38 cellular contexts compared by ENCODE assay signal in the genomic region with DNA sequence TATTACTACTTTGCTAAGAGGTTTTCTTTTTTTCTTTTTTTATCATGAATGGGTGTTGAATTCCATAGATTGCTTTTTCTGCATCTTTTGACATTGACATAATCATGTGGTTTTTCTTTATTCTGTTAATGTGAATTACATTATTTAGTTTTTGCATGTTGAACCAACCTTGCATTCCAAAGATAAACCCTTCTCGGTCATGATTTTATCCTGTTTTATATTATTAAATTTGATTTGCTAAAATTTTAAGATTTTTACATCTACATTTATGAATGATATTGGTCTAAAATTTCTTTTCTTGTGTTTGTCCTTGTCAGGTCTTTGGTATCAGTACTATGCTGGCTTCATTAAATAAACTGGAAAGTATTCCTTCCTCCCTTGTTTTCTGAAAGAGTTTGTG.
"Had no signal": no experiment of that assay in that cellular context is flagged by ENCODE, and none has a peak within 500 bp of the region (broad histone marks: within the 10 kb centered on the region; RNA-seq: fewer than 3 reads in every experiment).

No MANE protein-coding gene starts in this region.

- H3K27me3 Mint-ChIP-seq: activated CD4-positive, alpha-beta memory T cell treated with anti-CD3 and anti-CD28 coated beads, Interleukin-2, amount 10 ng/mL, durations not matched to agents 7 days and 5 days; activated CD4-positive, alpha-beta T cell treated with anti-CD3 and anti-CD28 coated beads for 36 hours; activated CD4-positive, alpha-beta T cell treated with anti-CD3 and anti-CD28 coated beads, Interleukin-2, amount 10 ng/mL, durations not matched to agents 7 days and 5 days; activated naive CD8-positive, alpha-beta T cell treated with anti-CD3 and anti-CD28 coated beads for 36 hours; activated T-helper 17 cell treated with anti-CD3 and anti-CD28 coated beads, Interleukin-2, amount 50 U/mL, for 72 hours; central memory CD8-positive, alpha-beta T cell had no signal

- H3K9me3 Mint-ChIP-seq: activated naive CD4-positive, alpha-beta T cell treated with anti-CD3 and anti-CD28 coated beads, Interleukin-2, amount 50 U/mL, for 72 hours; central memory CD8-positive, alpha-beta T cell had no signal

- H3K4me1 Mint-ChIP-seq: activated CD4-positive, alpha-beta memory T cell treated with anti-CD3 and anti-CD28 coated beads, Interleukin-2, amount 10 ng/mL, durations not matched to agents 7 days and 5 days; activated CD4-positive, alpha-beta T cell treated with anti-CD3 and anti-CD28 coated beads for 36 hours; activated naive CD8-positive, alpha-beta T cell treated with anti-CD3 and anti-CD28 coated beads for 36 hours; activated T-helper 17 cell treated with anti-CD3 and anti-CD28 coated beads, Interleukin-2, amount 50 U/mL, for 72 hours; central memory CD8-positive, alpha-beta T cell had no signal

- H3K27ac Mint-ChIP-seq: activated CD4-positive, alpha-beta memory T cell treated with anti-CD3 and anti-CD28 coated beads, Interleukin-2, amount 10 ng/mL, durations not matched to agents 7 days and 5 days; activated CD4-positive, alpha-beta T cell treated with anti-CD3 and anti-CD28 coated beads for 36 hours; activated CD4-positive, alpha-beta T cell treated with anti-CD3 and anti-CD28 coated beads, Interleukin-2, amount 10 ng/mL, durations not matched to agents 7 days and 5 days; activated naive CD4-positive, alpha-beta T cell treated with anti-CD3 and anti-CD28 coated beads for 36 hours; activated naive CD4-positive, alpha-beta T cell treated with anti-CD3 and anti-CD28 coated beads, Interleukin-2, amount 50 U/mL, for 72 hours; activated naive CD8-positive, alpha-beta T cell treated with anti-CD3 and anti-CD28 coated beads for 36 hours; activated T-cell treated with anti-CD3 and anti-CD28 coated beads, Interleukin-2, amount 50 U/mL, for 72 hours; activated T-helper 1 cell treated with anti-CD3 and anti-CD28 coated beads, Interleukin-12 subunit alpha, Interleukin-12 subunit beta, Interleukin-2, Interleukin-4 antibody, amounts not matched to agents 30 ng/mL and 10 ng/mL and 1 ng/mL, durations not matched to agents 14 hours and 24 hours and 36 hours; activated T-helper 17 cell treated with anti-CD3 and anti-CD28 coated beads, Interleukin-2, amount 50 U/mL, for 72 hours; T-helper 1 cell treated with Interleukin-12 subunit alpha and Interleukin-12 subunit beta and Interleukin-4 antibody, amounts not matched to agents 30 μg/mL and 1 μg/mL, for 36 hours; T-helper 2 cell treated with Interferon-gamma antibody and Interleukin-4, amounts not matched to agents 5 μg/mL and 100 μg/mL, for 36 hours; WTC11 had no signal

- H3K27ac ChIP-seq: adrenal gland, body of pancreas, brain microvascular endothelial cell, breast epithelium, WERI-Rb-1 had no signal

- FAIRE-seq: astrocyte had no signal

- ATAC-seq: activated CD4-positive, alpha-beta T cell treated with anti-CD3 and anti-CD28 coated beads for 36 hours; activated CD4-positive, CD25-positive, alpha-beta regulatory T cell treated with anti-CD3 and anti-CD28 coated beads, Interleukin-2, amount 50 U/mL, for 24 hours; activated naive CD4-positive, alpha-beta T cell treated with anti-CD3 and anti-CD28 coated beads, Interleukin-2, amount 50 U/mL, for 72 hours; activated T-cell treated with anti-CD3 and anti-CD28 coated beads, Interleukin-2, amount 50 U/mL, for 4 hours; activated T-cell treated with anti-CD3 and anti-CD28 coated beads, Interleukin-2, amount 50 U/mL, for 72 hours; activated T-helper 17 cell treated with anti-CD3 and anti-CD28 coated beads, Interleukin-2, amount 50 U/mL, for 72 hours; body of pancreas; WTC11 had no signal

- H3K27me3 ChIP-seq: adrenal gland, body of pancreas, brain microvascular endothelial cell, breast epithelium had no signal

- H3K36me3 ChIP-seq: brain microvascular endothelial cell, breast epithelium, WERI-Rb-1 had no signal

- H3K4me3 ChIP-seq: adrenal gland, body of pancreas, breast epithelium had no signal

- DNase-seq: activated CD4-positive, alpha-beta memory T cell treated with anti-CD3 and anti-CD28 coated beads, Interleukin-2, amount 10 ng/mL, durations not matched to agents 7 days and 5 days; activated CD4-positive, alpha-beta T cell treated with anti-CD3 and anti-CD28 coated beads for 1 hour; activated CD4-positive, alpha-beta T cell treated with anti-CD3 and anti-CD28 coated beads for 36 hours; activated CD4-positive, alpha-beta T cell treated with anti-CD3 and anti-CD28 coated beads for 48 hours; activated CD4-positive, alpha-beta T cell treated with anti-CD3 and anti-CD28 coated beads, Interleukin-2, amount 10 ng/mL, durations not matched to agents 7 days and 5 days; activated CD4-positive, alpha-beta T cell treated with anti-CD3 and anti-CD28 coated beads, Interleukin-2, amount 50 U/mL, for 48 hours; activated CD4-positive, CD25-positive, alpha-beta regulatory T cell; activated CD8-positive, alpha-beta memory T cell treated with anti-CD3 and anti-CD28 coated beads, Interleukin-2, amount 50 U/mL, for 4 hours; activated effector memory CD4-positive, alpha-beta T cell treated with anti-CD3 and anti-CD28 coated beads, Interleukin-2, amount 50 U/mL, for 16 hours; activated gamma-delta T cell treated with Interleukin-2 at 50 U/mL for 16 hours; activated naive CD4-positive, alpha-beta T cell; activated naive CD4-positive, alpha-beta T cell treated with anti-CD3 and anti-CD28 coated beads for 36 hours; activated naive CD4-positive, alpha-beta T cell treated with anti-CD3 and anti-CD28 coated beads, Interleukin-2, amount 50 U/mL, for 16 hours; activated naive CD8-positive, alpha-beta T cell treated with anti-CD3 and anti-CD28 coated beads for 36 hours; activated T-cell treated with anti-CD3 and anti-CD28 coated beads for 4 hours; activated T-cell treated with anti-CD3 and anti-CD28 coated beads, Interleukin-2, amount 50 U/mL, for 1 hour; activated T-cell treated with anti-CD3 and anti-CD28 coated beads, Interleukin-2, amount 50 U/mL, for 4 hours; activated T-cell treated with anti-CD3 and anti-CD28 coated beads, Interleukin-2, amount 50 U/mL, for 72 hours; adrenal gland; amniotic stem cell; aorta; body of pancreas; brain microvascular endothelial cell; cerebellar nuclear complex; T-helper 1 cell; T-helper 2 cell; T-helper 9 cell; WERI-Rb-1 had no signal

- H3K9me3 ChIP-seq: body of pancreas, breast epithelium had no signal

- H3K4me3 Mint-ChIP-seq: activated CD4-positive, alpha-beta memory T cell treated with anti-CD3 and anti-CD28 coated beads, Interleukin-2, amount 10 ng/mL, durations not matched to agents 7 days and 5 days; activated CD4-positive, alpha-beta T cell treated with anti-CD3 and anti-CD28 coated beads for 36 hours; activated CD4-positive, alpha-beta T cell treated with anti-CD3 and anti-CD28 coated beads, Interleukin-2, amount 10 ng/mL, durations not matched to agents 7 days and 5 days; activated naive CD4-positive, alpha-beta T cell treated with anti-CD3 and anti-CD28 coated beads for 36 hours; activated naive CD8-positive, alpha-beta T cell treated with anti-CD3 and anti-CD28 coated beads for 36 hours; activated T-cell treated with anti-CD3 and anti-CD28 coated beads, Interleukin-2, amount 50 U/mL, for 4 hours; activated T-cell treated with anti-CD3 and anti-CD28 coated beads, Interleukin-2, amount 50 U/mL, for 72 hours; activated T-helper 1 cell treated with anti-CD3 and anti-CD28 coated beads, Interleukin-12 subunit alpha, Interleukin-12 subunit beta, Interleukin-2, Interleukin-4 antibody, amounts not matched to agents 30 ng/mL and 10 ng/mL and 1 ng/mL, durations not matched to agents 14 hours and 24 hours and 36 hours; activated T-helper 17 cell treated with anti-CD3 and anti-CD28 coated beads, Interleukin-2, amount 50 U/mL, for 72 hours; central memory CD8-positive, alpha-beta T cell; T-helper 1 cell treated with Interleukin-12 subunit alpha and Interleukin-12 subunit beta and Interleukin-4 antibody, amounts not matched to agents 30 μg/mL and 1 μg/mL, for 36 hours; T-helper 2 cell treated with Interferon-gamma antibody and Interleukin-4, amounts not matched to agents 5 μg/mL and 100 μg/mL, for 36 hours; WTC11 had no signal

- H3K4me1 ChIP-seq: adrenal gland, body of pancreas, breast epithelium had no signal
